ENCODE assay signal across 10 cellular contexts in genomic region chr16:16150117-16150877, GRCh38.
A peak's percentile ranks its signal among the peaks of the same experiment; 100 is the strongest.
DNase-seq lines count a peak whose midpoint lies in the region; ATAC-seq and TF ChIP-seq lines count a peak whose summit lies in the region.
"Had no signal": no experiment of that assay in that cellular context is flagged by ENCODE, and none has a peak within 500 bp of the region (broad histone marks: within the 10 kb centered on the region; RNA-seq: fewer than 3 reads in every experiment).

No MANE protein-coding gene starts in this region.

- ATAC-seq in WTC11 (peak; percentile 50), Right ventricle myocardium superior (ENCODE audit: poor library complexity) (peak; percentile 93), GM21381 (IDR thresholded peaks at IDR 0.05; ENCODE audit: unreplicated experiment) (no peak), GM18861 (IDR thresholded peaks at IDR 0.05; ENCODE audit: unreplicated experiment) (no peak), GM21576 (IDR thresholded peaks at IDR 0.05; ENCODE audit: unreplicated experiment) (no peak)

- CTCF ChIA-PET in WTC11 (lab: Charles Lee), result no interaction called here

- H3K27me3 Mint-ChIP-seq in WTC11 (ENCODE audit: low read depth), result no peaks in the 10 kb centered on the region; the same call in 1 of the 2 replicates

- DNase-seq in COR-L47 (lab: John Stamatoyannopoulos, UW), result peak; percentile 16
- no peak for DNase-seq in WTC11 (ENCODE audit: low spot score)
- peak; percentile 82 for DNase-seq in Right ventricle myocardium superior
- DNase-seq in pons (ENCODE audit: low spot score), result peak; percentile 94
- no peak for DNase-seq in GM10266 (ENCODE audit: extremely low spot score)
- DNase-seq: Caco-2 had no signal

- intact Hi-C loops in Right ventricle myocardium superior (cut with DNase I), result no loop called here

- H3K4me3 Mint-ChIP-seq in WTC11, result no peak overlapping the region
- H3K4me3 Mint-ChIP-seq: neural progenitor cell had no signal

- TF ChIP-seq CTCF in WTC11 (IDR thresholded peaks at IDR 0.05) (no peak), GM10266 (IDR thresholded peaks at IDR 0.05; ENCODE audit: control insufficient read depth, insufficient read depth, low read depth, missing control alignments) (no peak)

- 0 out of 2 replicates have a peak overlapping the region, but pooled peaks have one; percentile 23 for H3K27ac Mint-ChIP-seq in WTC11
- H3K27ac Mint-ChIP-seq: neural progenitor cell had no signal

- peaks cover 3% of the 10 kb centered on the region; the same call in 1 of the 2 replicates for H3K4me1 Mint-ChIP-seq in WTC11

- POLR2A ChIA-PET in WTC11 (lab: Charles Lee), result no interaction called here

- no peaks in the 10 kb centered on the region for H3K36me3 Mint-ChIP-seq in WTC11
- H3K36me3 Mint-ChIP-seq: neural progenitor cell had no signal

- H3K9me3 Mint-ChIP-seq in WTC11, result 0 out of 2 replicates have a peak, but pooled peaks cover 3% of the 10 kb centered on the region

TF ChIP-seq in WTC11, 78 proteins besides CTCF, POLR2A, EP300 and RAD21:
- TF ChIP-seq STAT6 (CRISPR knock-in tag; conservative IDR thresholded peaks at IDR 0.05; ENCODE audit: low read depth), result no peak
- TF ChIP-seq SMAD3 (CRISPR knock-in tag; IDR thresholded peaks at IDR 0.05; ENCODE audit: borderline replicate concordance), result no peak
- TF ChIP-seq ZBTB43 (CRISPR knock-in tag; IDR thresholded peaks at IDR 0.05), result no peak

Comparison
In these comparisons a context has a peak if more than half of its experiments do, and no peak if none do; other contexts are left out.
1. DNase-seq: peak in COR-L47 (single experiment), Right ventricle myocardium superior (single experiment) and pons (single experiment); none in WTC11 (single experiment) and GM10266 (single experiment).
2. ATAC-seq: peak in WTC11 (single experiment) and Right ventricle myocardium superior (single experiment); none in GM21381 (single experiment), GM18861 (single experiment) and GM21576 (single experiment).